1 cellular context compared by ENCODE assay signal in the genomic region with DNA sequence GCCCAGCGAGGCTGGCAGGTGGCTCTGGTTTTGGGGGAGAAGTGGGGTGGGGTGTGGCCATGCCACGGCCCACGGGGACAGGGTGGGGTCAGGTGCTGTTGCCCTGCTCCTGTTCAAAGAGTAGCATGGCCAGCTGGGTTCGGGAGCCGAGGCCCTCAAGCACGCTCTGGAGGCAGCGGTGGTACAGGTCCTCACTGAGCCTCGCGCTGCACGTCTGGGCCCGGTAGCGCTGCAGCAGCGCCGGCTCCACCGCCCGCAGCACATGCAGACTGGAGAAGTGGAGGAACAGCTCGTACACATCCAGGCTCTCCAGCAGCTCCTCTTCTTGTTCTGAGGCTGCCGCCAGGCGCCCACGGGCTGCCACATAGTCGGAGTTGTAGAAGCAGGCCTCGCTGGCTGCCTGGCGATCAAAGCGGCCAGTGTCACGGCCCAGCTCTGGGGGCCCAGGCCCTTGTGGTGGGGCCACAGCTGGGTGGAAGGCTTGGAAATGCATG.
TF ChIP-seq lines count a peak whose summit lies in the region.

No MANE protein-coding gene starts in this region.

TF ChIP-seq in K562, 482 proteins besides CTCF, POLR2A, EP300 and RAD21:
- no peak for TF ChIP-seq FOXA3 (CRISPR knock-in tag; conservative IDR thresholded peaks at IDR 0.05 in 1 of 2, IDR thresholded peaks at IDR 0.05 in 1 of 2)
- no peak for TF ChIP-seq TCFL5 (CRISPR knock-in tag; conservative IDR thresholded peaks at IDR 0.05)
- peak; percentile 53 for TF ChIP-seq POLR2G (IDR thresholded peaks at IDR 0.05; ENCODE audit: low read depth, low read length)
- no peak for TF ChIP-seq NR1H2 (CRISPR knock-in tag; IDR thresholded peaks at IDR 0.05)
- no peak for TF ChIP-seq ELF4 (CRISPR knock-in tag; IDR thresholded peaks at IDR 0.05)
- TF ChIP-seq SRSF1 (IDR thresholded peaks at IDR 0.05; ENCODE audit: low read depth, low read length), result no peak
- TF ChIP-seq PCBP1 (IDR thresholded peaks at IDR 0.05; ENCODE audit: low read depth, low read length, poor library complexity, severe bottlenecking), result no peak
- TF ChIP-seq, protein P1, sequence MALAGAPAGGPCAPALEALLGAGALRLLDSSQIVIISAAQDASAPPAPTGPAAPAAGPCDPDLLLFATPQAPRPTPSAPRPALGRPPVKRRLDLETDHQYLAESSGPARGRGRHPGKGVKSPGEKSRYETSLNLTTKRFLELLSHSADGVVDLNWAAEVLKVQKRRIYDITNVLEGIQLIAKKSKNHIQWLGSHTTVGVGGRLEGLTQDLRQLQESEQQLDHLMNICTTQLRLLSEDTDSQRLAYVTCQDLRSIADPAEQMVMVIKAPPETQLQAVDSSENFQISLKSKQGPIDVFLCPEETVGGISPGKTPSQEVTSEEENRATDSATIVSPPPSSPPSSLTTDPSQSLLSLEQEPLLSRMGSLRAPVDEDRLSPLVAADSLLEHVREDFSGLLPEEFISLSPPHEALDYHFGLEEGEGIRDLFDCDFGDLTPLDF (CRISPR knock-in tag; IDR thresholded peaks at IDR 0.05), result no peak
- TF ChIP-seq SIRT6 (IDR thresholded peaks at IDR 0.05; ENCODE audit: low read depth, low read length), result no peak
- no peak for TF ChIP-seq KAT2B (IDR thresholded peaks at IDR 0.05; ENCODE audit: low read depth, low read length)
- TF ChIP-seq CEBPG (CRISPR knock-in tag; IDR thresholded peaks at IDR 0.05), result no peak
- no peak for TF ChIP-seq CEBPG (tag; conservative IDR thresholded peaks at IDR 0.05 in 1 of 2, IDR thresholded peaks at IDR 0.05 in 1 of 2)
- TF ChIP-seq, protein P2, sequence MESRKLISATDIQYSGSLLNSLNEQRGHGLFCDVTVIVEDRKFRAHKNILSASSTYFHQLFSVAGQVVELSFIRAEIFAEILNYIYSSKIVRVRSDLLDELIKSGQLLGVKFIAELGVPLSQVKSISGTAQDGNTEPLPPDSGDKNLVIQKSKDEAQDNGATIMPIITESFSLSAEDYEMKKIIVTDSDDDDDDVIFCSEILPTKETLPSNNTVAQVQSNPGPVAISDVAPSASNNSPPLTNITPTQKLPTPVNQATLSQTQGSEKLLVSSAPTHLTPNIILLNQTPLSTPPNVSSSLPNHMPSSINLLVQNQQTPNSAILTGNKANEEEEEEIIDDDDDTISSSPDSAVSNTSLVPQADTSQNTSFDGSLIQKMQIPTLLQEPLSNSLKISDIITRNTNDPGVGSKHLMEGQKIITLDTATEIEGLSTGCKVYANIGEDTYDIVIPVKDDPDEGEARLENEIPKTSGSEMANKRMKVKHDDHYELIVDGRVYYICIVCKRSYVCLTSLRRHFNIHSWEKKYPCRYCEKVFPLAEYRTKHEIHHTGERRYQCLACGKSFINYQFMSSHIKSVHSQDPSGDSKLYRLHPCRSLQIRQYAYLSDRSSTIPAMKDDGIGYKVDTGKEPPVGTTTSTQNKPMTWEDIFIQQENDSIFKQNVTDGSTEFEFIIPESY (CRISPR knock-in tag; IDR thresholded peaks at IDR 0.05), result peak; percentile 61
